Comparison of ENCODE assay signal across 1 cellular context in the genomic region with DNA sequence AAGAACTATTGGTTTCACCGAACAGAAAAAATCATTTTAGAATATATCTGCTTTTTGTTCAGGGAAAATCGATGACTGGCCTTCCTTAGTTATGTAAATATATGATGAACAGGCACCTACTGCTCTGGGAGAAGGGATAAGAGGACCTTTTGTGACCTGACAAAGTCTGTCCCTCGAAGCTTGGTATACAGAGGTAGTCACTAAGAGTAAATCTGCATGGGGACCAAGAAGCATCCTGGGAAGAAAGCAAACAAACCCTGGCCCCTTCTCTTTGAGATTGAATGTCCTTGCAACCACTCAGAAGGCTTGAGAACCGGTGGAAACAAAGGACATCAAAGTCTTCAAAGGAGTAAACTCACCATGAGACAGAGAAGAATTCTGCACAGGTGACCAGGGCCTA.
TF ChIP-seq lines count a peak whose summit lies in the region.

No MANE protein-coding gene starts in this region.

TF ChIP-seq in GM23338, 12 proteins besides CTCF, POLR2A, EP300 and RAD21 (continued from another document):
- no peak for TF ChIP-seq ETS1 (IDR thresholded peaks at IDR 0.05)
- TF ChIP-seq ZNF331 (CRISPR knock-in tag; IDR thresholded peaks at IDR 0.05; ENCODE audit: low read depth): no peak
